Comparison of ENCODE assay signal across 1 cellular context in genomic region chr12:114858388-114859146, GRCh38.
TF ChIP-seq lines count a peak whose summit lies in the region.

No MANE protein-coding gene starts in this region.

TF ChIP-seq in HepG2, 621 proteins besides CTCF, POLR2A, EP300 and RAD21 (continued from another document and continues in another):
- no peak for TF ChIP-seq ZBTB3 (CRISPR knock-in tag; IDR thresholded peaks at IDR 0.05; ENCODE audit: borderline replicate concordance, low read depth)
- TF ChIP-seq CEBPG (CRISPR knock-in tag; IDR thresholded peaks at IDR 0.05): peak; percentile 93
- no peak for TF ChIP-seq NPAS2 (CRISPR knock-in tag; IDR thresholded peaks at IDR 0.05; ENCODE audit: borderline replicate concordance)
- TF ChIP-seq SPEN (CRISPR knock-in tag; IDR thresholded peaks at IDR 0.05; ENCODE audit: low read depth): no peak
- TF ChIP-seq TRAFD1 (CRISPR knock-in tag; IDR thresholded peaks at IDR 0.05; ENCODE audit: borderline replicate concordance): no peak
- 0 out of 2 replicates have a peak, but pooled peaks have one; percentile 38 for TF ChIP-seq KDM4B (CRISPR knock-in tag; IDR thresholded peaks at IDR 0.05)
- TF ChIP-seq FOXP1 (IDR thresholded peaks at IDR 0.05): no peak
- no peak for TF ChIP-seq FOXP1 (CRISPR knock-in tag; IDR thresholded peaks at IDR 0.05)
- TF ChIP-seq SP1 (IDR thresholded peaks at IDR 0.05): no peak
- TF ChIP-seq SP1 (CRISPR knock-in tag; IDR thresholded peaks at IDR 0.05): no peak
- TF ChIP-seq ZMYM2 (CRISPR knock-in tag; IDR thresholded peaks at IDR 0.05): no peak
- no peak for TF ChIP-seq CCAR2 (optimal IDR thresholded peaks at IDR 0.05; ENCODE audit: low read depth, low read length)
- no peak for TF ChIP-seq JUNB (CRISPR knock-in tag; IDR thresholded peaks at IDR 0.05; ENCODE audit: borderline replicate concordance)
- peak; percentile 39; the same call in 1 of the 2 replicates for TF ChIP-seq TRIM24 (CRISPR knock-in tag; IDR thresholded peaks at IDR 0.05)
- no peak for TF ChIP-seq ZNF549 (CRISPR knock-in tag; IDR thresholded peaks at IDR 0.05)
- TF ChIP-seq BCL6 (CRISPR knock-in tag; IDR thresholded peaks at IDR 0.05): peak; percentile 59
- no peak for TF ChIP-seq ZNF589 (CRISPR knock-in tag; conservative IDR thresholded peaks at IDR 0.05)
- no peak for TF ChIP-seq MZF1 (CRISPR knock-in tag; IDR thresholded peaks at IDR 0.05; ENCODE audit: borderline replicate concordance)
- TF ChIP-seq ZNF761 (CRISPR knock-in tag; conservative IDR thresholded peaks at IDR 0.05): no peak
- no peak for TF ChIP-seq GTF2F1 (IDR thresholded peaks at IDR 0.05; ENCODE audit: low read length)
- no peak for TF ChIP-seq ISX (CRISPR knock-in tag; conservative IDR thresholded peaks at IDR 0.05)
- TF ChIP-seq ZNF451 (CRISPR knock-in tag; IDR thresholded peaks at IDR 0.05): no peak
- no peak for TF ChIP-seq BORCS8-MEF2B (CRISPR knock-in tag; IDR thresholded peaks at IDR 0.05)
- no peak for TF ChIP-seq ZNF160 (CRISPR knock-in tag; IDR thresholded peaks at IDR 0.05)
- no peak for TF ChIP-seq ZNF101 (CRISPR knock-in tag; IDR thresholded peaks at IDR 0.05; ENCODE audit: borderline replicate concordance, low read depth)
- TF ChIP-seq SKIL (CRISPR knock-in tag; IDR thresholded peaks at IDR 0.05; ENCODE audit: borderline replicate concordance): no peak
- TF ChIP-seq RORA (CRISPR knock-in tag; IDR thresholded peaks at IDR 0.05): no peak
- no peak for TF ChIP-seq IKZF5 (CRISPR knock-in tag; IDR thresholded peaks at IDR 0.05)
- no peak for TF ChIP-seq HNRNPUL1 (IDR thresholded peaks at IDR 0.05; ENCODE audit: low read depth, low read length)
- TF ChIP-seq USF2 (IDR thresholded peaks at IDR 0.05; ENCODE audit: low read depth, low read length): no peak
- TF ChIP-seq USF2 (CRISPR knock-in tag; IDR thresholded peaks at IDR 0.05; ENCODE audit: borderline replicate concordance): no peak
- TF ChIP-seq HDAC1 (CRISPR knock-in tag; IDR thresholded peaks at IDR 0.05): no peak
- TF ChIP-seq PHF8 (CRISPR knock-in tag; IDR thresholded peaks at IDR 0.05): no peak
- TF ChIP-seq MTF1 (CRISPR knock-in tag; IDR thresholded peaks at IDR 0.05): no peak
- no peak for TF ChIP-seq MAFG (CRISPR knock-in tag; IDR thresholded peaks at IDR 0.05)
- TF ChIP-seq ZNF276 (CRISPR knock-in tag; IDR thresholded peaks at IDR 0.05; ENCODE audit: low read depth): no peak
- TF ChIP-seq NCOA1 (CRISPR knock-in tag; IDR thresholded peaks at IDR 0.05): no peak
- TF ChIP-seq ELF4 (CRISPR knock-in tag; IDR thresholded peaks at IDR 0.05; ENCODE audit: borderline replicate concordance): no peak
- peak; percentile 66; the same call in 1 of the 2 replicates for TF ChIP-seq SMC3 (IDR thresholded peaks at IDR 0.05; ENCODE audit: low read length)
- TF ChIP-seq ZNF24 (IDR thresholded peaks at IDR 0.05): no peak
- no peak for TF ChIP-seq CREB3 (CRISPR knock-in tag; IDR thresholded peaks at IDR 0.05)
- TF ChIP-seq ZNF749 (CRISPR knock-in tag; IDR thresholded peaks at IDR 0.05; ENCODE audit: borderline replicate concordance): no peak
- no peak; the same call in 1 of the 2 replicates for TF ChIP-seq RXRA (CRISPR knock-in tag; IDR thresholded peaks at IDR 0.05)
- TF ChIP-seq YEATS2 (CRISPR knock-in tag; IDR thresholded peaks at IDR 0.05; ENCODE audit: borderline replicate concordance): 0 out of 2 replicates have a peak, but pooled peaks have one; percentile 29
- TF ChIP-seq PBX2 (CRISPR knock-in tag; IDR thresholded peaks at IDR 0.05): no peak
- no peak for TF ChIP-seq SETDB1 (CRISPR knock-in tag; IDR thresholded peaks at IDR 0.05; ENCODE audit: borderline replicate concordance)
- no peak for TF ChIP-seq HOMEZ (CRISPR knock-in tag; IDR thresholded peaks at IDR 0.05; ENCODE audit: low read depth)
- TF ChIP-seq MEF2D (CRISPR knock-in tag; IDR thresholded peaks at IDR 0.05): no peak
- no peak for TF ChIP-seq PRDM10 (CRISPR knock-in tag; IDR thresholded peaks at IDR 0.05; ENCODE audit: low read depth)
- no peak for TF ChIP-seq ZNF501 (CRISPR knock-in tag; IDR thresholded peaks at IDR 0.05)
- TF ChIP-seq ZNF543 (CRISPR knock-in tag; IDR thresholded peaks at IDR 0.05): no peak
- TF ChIP-seq SOX5 (CRISPR knock-in tag; IDR thresholded peaks at IDR 0.05; ENCODE audit: borderline replicate concordance): peak; percentile 46; the same call in 1 of the 2 replicates
- no peak for TF ChIP-seq ZNF383 (CRISPR knock-in tag; IDR thresholded peaks at IDR 0.05; ENCODE audit: borderline replicate concordance)
- no peak for TF ChIP-seq ARNTL (CRISPR knock-in tag; IDR thresholded peaks at IDR 0.05)
- no peak for TF ChIP-seq ZSCAN5A (CRISPR knock-in tag; IDR thresholded peaks at IDR 0.05; ENCODE audit: borderline replicate concordance)
- no peak for TF ChIP-seq ZNF382 (CRISPR knock-in tag; IDR thresholded peaks at IDR 0.05; ENCODE audit: borderline replicate concordance)
